13 cellular contexts compared by ENCODE assay signal in the genomic region with DNA sequence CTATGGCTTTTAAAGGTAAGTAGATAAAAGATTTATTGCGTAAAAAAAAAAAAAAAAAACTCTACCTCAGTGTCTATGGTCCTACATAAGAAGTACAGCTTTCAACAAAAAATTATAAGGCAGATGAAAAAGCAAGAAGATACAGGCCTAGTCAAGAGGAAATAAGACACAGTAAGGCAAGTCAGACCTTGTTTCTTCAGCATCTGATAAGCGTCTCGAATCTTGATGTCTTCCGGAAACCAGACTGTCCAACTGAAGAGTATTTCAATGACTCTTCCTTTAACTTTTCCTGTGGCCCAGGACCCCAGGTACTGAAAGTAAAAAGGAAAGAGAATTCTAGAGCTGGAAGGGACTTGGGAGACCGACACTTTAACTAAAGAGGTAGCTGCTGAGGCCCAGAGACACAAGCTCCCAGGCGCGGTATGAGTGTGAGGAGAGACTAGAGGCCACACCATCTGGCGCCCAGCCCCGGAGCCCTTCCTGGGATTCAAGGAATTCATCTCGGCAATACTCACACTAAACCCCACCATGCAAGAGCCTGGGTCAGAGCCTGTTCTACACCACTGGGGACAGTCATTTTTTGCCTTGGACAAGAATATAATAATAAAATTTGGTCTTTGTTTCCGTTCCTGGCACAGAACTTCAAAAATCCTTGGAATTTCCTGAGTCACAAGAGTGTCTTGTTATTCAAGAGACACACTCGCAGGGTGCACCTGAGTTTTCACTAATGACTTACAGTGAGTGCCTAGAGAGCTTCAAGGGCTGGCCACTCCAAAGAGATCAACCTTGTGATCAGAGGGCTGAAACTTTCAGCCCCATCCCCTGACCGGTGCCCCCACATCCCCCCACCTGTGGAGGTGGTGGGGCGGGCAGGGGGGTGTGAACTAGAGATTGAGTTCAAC. TPM values are rescaled to one million over a fixed set of nuclear protein-coding genes. Genes with fewer than 3 reads are reported as not detected.
DNase-seq lines count a peak whose midpoint lies in the region; ATAC-seq, FAIRE-seq and TF ChIP-seq lines count a peak whose summit lies in the region.
"Had no signal": no experiment of that assay in that cellular context is flagged by ENCODE, and none has a peak within 500 bp of the region (broad histone marks: within the 10 kb centered on the region; RNA-seq: fewer than 3 reads in every experiment).

No MANE protein-coding gene starts in this region.

- H3K27ac ChIP-seq in adrenal gland: peak overlapping the region in 3 of 5 donors; percentile 2 to 64 (median 41)
- H3K27ac ChIP-seq: psoas muscle had no signal

- H3K36me3 ChIP-seq in adrenal gland (replicated peaks in 1 of 2): peaks cover 0 to 91% of the 10 kb centered on the region in 2 donors

- H3K27me3 ChIP-seq in adrenal gland: no peaks in the 10 kb centered on the region

- H3K4me3 ChIP-seq in adrenal gland: no peak overlapping the region
- H3K4me3 ChIP-seq: psoas muscle had no signal

- no peak for ATAC-seq in activated T-cell treated with anti-CD3 and anti-CD28 coated beads, Interleukin-2, amount 50 U/mL, for 72 hours (replicated peaks in 1 of 2)
- no peak for ATAC-seq in activated T-cell treated with anti-CD3 and anti-CD28 coated beads, Interleukin-2, amount 50 U/mL, for 4 hours

- no peaks in the 10 kb centered on the region for H3K9me3 ChIP-seq in adrenal gland (replicated peaks in 1 of 3)
- H3K9me3 ChIP-seq: psoas muscle had no signal

- H3K36me3 Mint-ChIP-seq in activated T-cell treated with anti-CD3 and anti-CD28 coated beads, Interleukin-2, amount 50 U/mL, for 72 hours (ENCODE audit: insufficient read depth in 2 of 2): peaks cover 2 to 17% of the 10 kb centered on the region in 2 donors
- peaks cover 33% of the 10 kb centered on the region for H3K36me3 Mint-ChIP-seq in activated T-cell treated with anti-CD3 and anti-CD28 coated beads, Interleukin-2, amount 50 U/mL, for 4 hours (ENCODE audit: insufficient read depth)

- no peaks in the 10 kb centered on the region for H3K9me3 Mint-ChIP-seq in activated T-cell treated with anti-CD3 and anti-CD28 coated beads, Interleukin-2, amount 50 U/mL, for 72 hours
- no peaks in the 10 kb centered on the region for H3K9me3 Mint-ChIP-seq in activated T-cell treated with anti-CD3 and anti-CD28 coated beads, Interleukin-2, amount 50 U/mL, for 4 hours

- DNase-seq in activated T-cell treated with anti-CD3 and anti-CD28 coated beads, Interleukin-2, amount 50 U/mL, for 72 hours: no peak
- DNase-seq in activated T-cell treated with anti-CD3 and anti-CD28 coated beads, Interleukin-2, amount 50 U/mL, for 4 hours: no peak
- DNase-seq in adrenal gland: peak in 1 of 7 donors; percentile 37
- peak; percentile 19 for DNase-seq in iPS-NIHi11 (ENCODE audit: low spot score)
- DNase-seq in urothelium cell line (ENCODE audit: low spot score): peak; percentile 64
- no peak for DNase-seq in DMS79 (lab: John Stamatoyannopoulos, UW)
- DNase-seq in NCI-H69 (lab: John Stamatoyannopoulos, UW): no peak
- no peak for DNase-seq in activated CD4-positive, alpha-beta T cell treated with anti-CD3 and anti-CD28 coated beads for 48 hours
- DNase-seq: activated CD4-positive, alpha-beta T cell treated with anti-CD3 and anti-CD28 coated beads, Interleukin-2, amount 50 U/mL, for 1 hour; activated naive CD4-positive, alpha-beta T cell treated with Interleukin-2 at 50 U/mL for 16 hours; NCI-H187 treated with DMSO at 0.1 percent for 48 hours; psoas muscle; stimulated activated CD4-positive, alpha-beta T cell treated with anti-CD3 and anti-CD28 coated beads, Interleukin-4, amount 100 ng/mL, for 4 hours had no signal

- no peak for FAIRE-seq in urothelium cell line (lab: Jason Lieb, UNC)

- no peak for TF ChIP-seq POLR2A in adrenal gland (IDR thresholded peaks at IDR 0.05)

- 64 to 71% (median 66%) methylated on average over 13 to 14 of the region's 14 CpGs for WGBS in adrenal gland, 4 donors

- H3K4me1 ChIP-seq in adrenal gland (replicated peaks in 1 of 2): peaks cover 11% of the 10 kb centered on the region in 2 donors
- H3K4me1 ChIP-seq: psoas muscle had no signal

- H3K27ac Mint-ChIP-seq in activated T-cell treated with anti-CD3 and anti-CD28 coated beads, Interleukin-2, amount 50 U/mL, for 72 hours: peak overlapping the region; percentile 72

- no peaks in the 10 kb centered on the region for H3K27me3 Mint-ChIP-seq in activated T-cell treated with anti-CD3 and anti-CD28 coated beads, Interleukin-2, amount 50 U/mL, for 72 hours (ENCODE audit: low read depth)
- H3K27me3 Mint-ChIP-seq in activated T-cell treated with anti-CD3 and anti-CD28 coated beads, Interleukin-2, amount 50 U/mL, for 4 hours (ENCODE audit: low read depth): no peaks in the 10 kb centered on the region

- intact Hi-C loops in adrenal gland (cut with DNase I): no loop called here

- H3K4me1 Mint-ChIP-seq in activated T-cell treated with anti-CD3 and anti-CD28 coated beads, Interleukin-2, amount 50 U/mL, for 72 hours (ENCODE audit: low read depth): no peaks in the 10 kb centered on the region
- peaks cover 1% of the 10 kb centered on the region for H3K4me1 Mint-ChIP-seq in activated T-cell treated with anti-CD3 and anti-CD28 coated beads, Interleukin-2, amount 50 U/mL, for 4 hours (ENCODE audit: low read depth)

- H3K4me3 Mint-ChIP-seq in activated T-cell treated with anti-CD3 and anti-CD28 coated beads, Interleukin-2, amount 50 U/mL, for 72 hours: no peak overlapping the region
- no peak overlapping the region for H3K4me3 Mint-ChIP-seq in activated T-cell treated with anti-CD3 and anti-CD28 coated beads, Interleukin-2, amount 50 U/mL, for 4 hours

- no peak for TF ChIP-seq CTCF in adrenal gland (IDR thresholded peaks at IDR 0.05)

RNA-seq across cellular contexts. Expression of gene GGA2, which starts 18.6 kb away (rescaled TPM):
- 10 to 100 TPM; 85.5 to 86.6 TPM for total RNA-seq in activated T-cell treated with anti-CD3 and anti-CD28 coated beads, Interleukin-2, amount 50 U/mL, for 72 hours
- 10 to 100 TPM; 66.0 to 82.9 (median 70.0) TPM for total RNA-seq in activated T-cell treated with anti-CD3 and anti-CD28 coated beads, Interleukin-2, amount 50 U/mL, for 4 hours
- total RNA-seq in adrenal gland: 100 to 1,000 TPM in 6 of 8 donors, 10 to 100 TPM in 2; 57.4 to 143 (median 116) TPM
- polyA plus RNA-seq in adrenal gland: 100 to 1,000 TPM in 1 of 3 donors, 10 to 100 TPM in 2; 37.7 to 129 (median 66.5) TPM

RNA-seq across cellular contexts. Expression of gene COG7, which starts 38.8 kb away (rescaled TPM):
- 10 to 100 TPM; 23.6 to 24.3 TPM for total RNA-seq in activated T-cell treated with anti-CD3 and anti-CD28 coated beads, Interleukin-2, amount 50 U/mL, for 72 hours
- 10 to 100 TPM; 18.5 to 21.8 (median 20.0) TPM for total RNA-seq in activated T-cell treated with anti-CD3 and anti-CD28 coated beads, Interleukin-2, amount 50 U/mL, for 4 hours
- total RNA-seq in adrenal gland: 10 to 100 TPM; 10.7 to 25.7 (median 21.4) TPM
- polyA plus RNA-seq in adrenal gland: 10 to 100 TPM; 19.2 to 50.1 (median 37.3) TPM

Comparison
In these comparisons a context has a peak if more than half of its experiments do, and no peak if none do; other contexts are left out.
1. DNase-seq: peak in iPS-NIHi11 (single experiment) and urothelium cell line (single experiment); none in activated T-cell treated with anti-CD3 and anti-CD28 coated beads, Interleukin-2, amount 50 U/mL, for 72 hours (0 of 2), activated T-cell treated with anti-CD3 and anti-CD28 coated beads, Interleukin-2, amount 50 U/mL, for 4 hours (single experiment), DMS79 (single experiment), NCI-H69 (single experiment) and activated CD4-positive, alpha-beta T cell treated with anti-CD3 and anti-CD28 coated beads for 48 hours (single experiment).